ENCODE assay signal across 9 cellular contexts in the genomic region with DNA sequence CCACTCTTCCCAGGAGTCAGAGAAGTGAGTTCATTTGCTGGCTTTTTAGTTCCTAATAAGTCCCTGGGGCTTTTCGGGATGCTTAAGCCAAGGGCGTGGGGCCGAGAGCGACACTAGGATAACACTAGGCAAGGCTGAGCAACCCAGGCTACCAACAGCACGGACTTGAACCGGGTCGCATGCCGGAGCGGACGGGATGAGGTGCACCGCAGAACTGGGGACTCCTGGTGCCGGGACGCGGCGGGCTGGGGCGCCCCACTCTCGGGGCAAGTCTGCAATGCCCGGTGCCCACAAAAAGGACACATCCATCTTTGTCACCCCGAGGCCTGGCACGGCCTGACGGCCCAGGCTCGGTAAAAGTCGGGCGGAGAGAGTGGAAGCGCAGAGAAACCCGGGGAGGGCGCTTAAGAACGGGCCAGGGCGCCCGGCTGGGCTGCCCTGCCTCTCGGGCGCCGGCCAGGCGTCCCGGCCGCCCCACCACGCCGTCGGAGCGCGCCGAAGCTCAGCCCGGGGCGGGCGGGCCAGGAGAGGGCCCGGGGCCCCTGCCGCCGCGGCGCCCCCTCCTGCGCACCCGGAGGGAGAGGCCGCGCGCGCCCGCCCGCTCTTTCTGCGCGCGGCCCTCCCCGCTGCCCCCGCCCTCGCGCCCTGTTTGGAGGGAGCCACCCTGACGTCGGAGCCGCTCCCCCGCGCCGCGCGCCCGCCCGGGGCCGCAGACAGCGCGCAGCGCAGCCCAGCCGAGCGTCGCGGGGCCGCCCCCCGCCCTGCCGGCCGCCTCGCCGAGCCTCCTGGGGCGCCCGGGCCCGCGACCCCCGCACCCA. TPM values are rescaled to one million over a fixed set of nuclear protein-coding genes. Genes with fewer than 3 reads are reported as not detected.
DNase-seq lines count a peak whose midpoint lies in the region; ATAC-seq, FAIRE-seq and TF ChIP-seq lines count a peak whose summit lies in the region.
"Had no signal": no experiment of that assay in that cellular context is flagged by ENCODE, and none has a peak within 500 bp of the region (broad histone marks: within the 10 kb centered on the region; RNA-seq: fewer than 3 reads in every experiment).

TSS of gene NBL1 (plus strand) at position 710 of the 818 bp plus-strand sequence. CDS start 10,720 bp downstream, outside the sequence.

- H3K9ac ChIP-seq in keratinocyte (ENCODE audit: control insufficient read depth, extremely low read depth, insufficient read depth, low read length), result peak within 1 kb of the TSS; percentile 78
- H3K9ac ChIP-seq: KMS-11 had no signal

- DNase-seq in Caki2 (ENCODE audit: low read depth) (peak; percentile 63), HL-60 (ENCODE audit: low read depth in 1 of 2, low spot score in 1 of 2) (no peak), caudate nucleus (lab: John Stamatoyannopoulos, UW) (peak in 27 of 61 donors; percentile 15 to 65 (median 44)), keratinocyte (ENCODE audit: low read depth, low spot score) (no peak), hippocampal formation (lab: John Stamatoyannopoulos, UW) (no peak)
- DNase-seq in stimulated activated CD4-positive, alpha-beta T cell treated with anti-CD3 and anti-CD28 coated beads, Interleukin-12 subunit alpha, Interleukin-12 subunit beta, amount 100 ng/mL, for 48 hours (ENCODE audit: low read depth in 2 of 3, low spot score in 1 of 3), result peak in 2 of 3 donors; percentile 28 to 68

- ATAC-seq in GM19328 (IDR thresholded peaks at IDR 0.05; ENCODE audit: unreplicated experiment), result no peak

- H3K9me1 ChIP-seq in keratinocyte (ENCODE audit: control insufficient read depth, extremely low read depth, insufficient read depth, low read length), result peaks cover 4% of the 10 kb centered on the region

- H2AFZ ChIP-seq in keratinocyte (ENCODE audit: control insufficient read depth, low read length), result peak within 1 kb of the TSS; percentile 73

- no peaks in the 10 kb centered on the region for H3K36me3 ChIP-seq in keratinocyte (ENCODE audit: control insufficient read depth in 2 of 2, extremely low read depth in 1 of 2, insufficient read depth in 2 of 2, low read length in 2 of 2)

- H3K4me3 ChIP-seq in HL-60 (replicated peaks; ENCODE audit: insufficient read depth, low read length) (peak within 1 kb of the TSS; percentile 37), WI38 (ENCODE audit: low read depth, low read length) (peak within 1 kb of the TSS; percentile 73), keratinocyte (ENCODE audit: control insufficient read depth in 2 of 3, extremely low read depth in 1 of 3, insufficient read depth in 2 of 3, low read depth in 1 of 3, low read length in 3 of 3) (peak within 1 kb of the TSS; percentile 71 to 79 (median 75))

- dilution Hi-C loops in keratinocyte (cut with MboI; ENCODE audit: extremely low pct_ligation_motif_present, low sequenced_read_pairs), result loop anchor here (25.0 kb wide), 1 partner anchor 207 kb away; no protein-coding TSS in a partner anchor

- no peak within 1 kb of the TSS for H3K27ac ChIP-seq in HL-60 (replicated peaks)
- peak within 1 kb of the TSS; percentile 58 for H3K27ac ChIP-seq in caudate nucleus (ENCODE audit: low read depth, low read length)
- H3K27ac ChIP-seq in keratinocyte (ENCODE audit: control insufficient read depth, insufficient read depth, low read length), result peak within 1 kb of the TSS; percentile 74
- H3K27ac ChIP-seq: KMS-11 had no signal

- H3K4me2 ChIP-seq in keratinocyte (ENCODE audit: control insufficient read depth, extremely low read depth, insufficient read depth, low read depth, low read length), result peak within 1 kb of the TSS; percentile 88
- H3K4me2 ChIP-seq: KMS-11 had no signal

- FAIRE-seq in keratinocyte (lab: Jason Lieb, UNC), result no peak

- H3K4me1 ChIP-seq in keratinocyte (ENCODE audit: control insufficient read depth, extremely low read depth, insufficient read depth, low read length), result peaks cover 61% of the 10 kb centered on the region

- H3K79me2 ChIP-seq in keratinocyte (ENCODE audit: control insufficient read depth, insufficient read depth, low read length), result peaks cover 43% of the 10 kb centered on the region

- no peaks in the 10 kb centered on the region for H3K9me3 ChIP-seq in keratinocyte (ENCODE audit: control insufficient read depth, low read depth, low read length)

- no peaks in the 10 kb centered on the region for H4K20me1 ChIP-seq in keratinocyte (ENCODE audit: control insufficient read depth, extremely low read depth, insufficient read depth, low read length)

- TF ChIP-seq CTCF in HL-60 (IDR thresholded peaks at IDR 0.05; ENCODE audit: insufficient read depth, low read length) (no peak), WI38 (IDR thresholded peaks at IDR 0.05; ENCODE audit: low read depth, low read length) (no peak), keratinocyte (optimal IDR thresholded peaks at IDR 0.05 in 1 of 3, IDR thresholded peaks at IDR 0.05 in 1 of 3, conservative IDR thresholded peaks at IDR 0.05 in 1 of 3; ENCODE audit: extremely low read depth in 1 of 3, insufficient read depth in 2 of 3, low read length in 3 of 3) (no peak)

- H3K27me3 ChIP-seq in HL-60 (ENCODE audit: insufficient read depth, poor library complexity, severe bottlenecking) (peaks cover 22% of the 10 kb centered on the region), keratinocyte (ENCODE audit: control insufficient read depth, extremely low read depth, insufficient read depth, low read length) (no peaks in the 10 kb centered on the region)

- in situ Hi-C loops in Caki2 (cut with HindIII; ENCODE audit: low pct_unique_long_range_greater_than_20kb, low sequenced_read_pairs), result no loop called here

RNA-seq across cellular contexts. Expression of gene NBL1, which starts in this region (rescaled TPM):
- total RNA-seq in Caki2 (2014; rRNA removed; shearing (Covaris generic); ENCODE audit: low replicate concordance), result 135 and 160 TPM in 2 replicates
- polyA plus RNA-seq in keratinocyte, result 44.6 to 114 TPM (median 74.5 TPM) in 3 replicates
- polyA plus RNA-seq in keratinocyte (2011; ENCODE audit: low read depth), result 12.2 TPM
- polyA plus RNA-seq in keratinocyte (2011; cell fraction: cytosol; rRNA removed), result 49.2 and 113 TPM in 2 replicates
- polyA plus RNA-seq in keratinocyte (2011; cell fraction: nucleus; rRNA removed), result 38.6 and 46.1 TPM in 2 replicates
- 65.3 and 97.4 TPM in 2 replicates for polyA plus RNA-seq in keratinocyte (2012; ENCODE audit: low replicate concordance)
- polyA minus RNA-seq in keratinocyte, result 120 to 212 TPM (median 132 TPM) in 3 replicates
- 77.5 TPM for polyA minus RNA-seq in keratinocyte (2011; cell fraction: cytosol; rRNA and poly(A)+ RNA removed)
- polyA minus RNA-seq in keratinocyte (2011; cell fraction: nucleus; rRNA and poly(A)+ RNA removed), result 20.6 and 27.1 TPM in 2 replicates

Comparison
In these comparisons a context has a peak if more than half of its experiments do, and no peak if none do; other contexts are left out.
1. DNase-seq: peak in Caki2 (single experiment) and stimulated activated CD4-positive, alpha-beta T cell treated with anti-CD3 and anti-CD28 coated beads, Interleukin-12 subunit alpha, Interleukin-12 subunit beta, amount 100 ng/mL, for 48 hours (2 of 3); none in HL-60 (0 of 2), keratinocyte (single experiment) and hippocampal formation (0 of 2).
2. Peak in every context shown above with its lines, with median percentiles within 50 percentile points of each other: H3K4me3 ChIP-seq.